ENCODE assay signal across 8 cellular contexts in the genomic region with DNA sequence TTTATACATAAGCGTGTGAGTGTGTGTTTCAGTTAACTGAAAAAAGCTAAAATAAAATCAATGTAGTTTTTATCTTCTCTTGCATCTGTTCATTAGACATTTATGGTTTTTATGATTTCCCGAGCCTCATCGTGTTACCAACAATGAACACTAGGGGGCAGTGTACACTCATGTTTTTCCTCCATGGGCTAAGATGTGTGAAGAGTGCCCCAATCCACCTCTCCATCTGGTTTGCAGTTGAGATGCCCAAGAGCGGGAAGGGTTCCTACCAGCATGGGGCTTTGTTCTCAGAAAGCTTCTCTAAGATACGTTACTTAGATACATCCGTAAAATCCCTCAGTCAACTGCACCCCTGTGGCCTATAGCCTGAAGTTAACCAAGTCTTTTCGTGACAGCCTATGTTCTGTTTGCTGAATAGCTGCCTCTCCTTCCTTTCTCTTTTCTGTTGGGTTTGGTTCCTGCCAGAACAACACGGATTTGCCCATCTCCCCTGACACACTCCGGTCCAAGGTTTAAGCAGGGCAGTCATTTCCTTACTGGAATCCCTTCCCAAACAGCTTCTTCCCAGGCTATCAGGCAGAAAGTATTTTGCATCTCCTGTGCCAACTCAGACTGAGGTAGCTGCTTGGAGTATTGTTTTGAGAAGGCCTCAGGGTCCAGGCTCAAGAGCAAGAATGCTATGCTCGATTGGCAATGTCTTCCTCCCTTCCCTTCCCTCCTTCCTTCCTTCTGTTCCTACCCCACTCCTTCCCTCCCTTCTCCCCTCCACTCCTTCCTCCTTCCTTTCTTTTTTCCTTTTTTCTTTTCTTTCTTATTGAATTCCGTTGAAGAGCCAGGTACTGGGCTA. TPM values are rescaled to one million over a fixed set of nuclear protein-coding genes. Genes with fewer than 3 reads are reported as not detected.
A peak's percentile ranks its signal among the peaks of the same experiment; 100 is the strongest.
DNase-seq lines count a peak whose midpoint lies in the region; ATAC-seq and TF ChIP-seq lines count a peak whose summit lies in the region.

No MANE protein-coding gene starts in this region.

- POLR2A ChIA-PET in OCI-LY7 (lab: Charles Lee): interaction anchor here (0.6 to 3.5 kb wide), 4 partner anchors 9 to 595 kb away, joined by 3 to 21 read pairs (median 4); partner anchors contain the start of gene ELAC2

- H2BK120ac ChIP-seq in H9 (ENCODE audit: low read depth, low read length, poor library complexity, severe bottlenecking): no peak overlapping the region

- peaks cover 2 to 5% of the 10 kb centered on the region in 2 experiments; a peak in 3 of 5 replicates for H3K9me3 Mint-ChIP-seq in H9
- peaks cover 9% of the 10 kb centered on the region for H3K9me3 Mint-ChIP-seq in activated naive CD4-positive, alpha-beta T cell treated with anti-CD3 and anti-CD28 coated beads for 36 hours

- H2AFZ ChIP-seq in H9 (ENCODE audit: low read length) (no peak overlapping the region), OCI-LY7 (ENCODE audit: low read length) (peak overlapping the region; percentile 88; the same call in 1 of the 2 replicates)

- no peak overlapping the region for H3K18ac ChIP-seq in H9 (ENCODE audit: insufficient read length, low read depth, low read length)

- H4K8ac ChIP-seq in H9 (replicated peaks; ENCODE audit: insufficient read length, low read depth, low read length): no peak overlapping the region

- no CpG with 5 or more reads among the region's 11 CpGs for WGBS in H9 (ENCODE audit: extremely low coverage, insufficient read length, low lambda C conversion rate)

- no peak overlapping the region for H2BK5ac ChIP-seq in H9 (ENCODE audit: insufficient read length, low read length)

- DNase-seq in D341Med (ENCODE audit: low spot score) (peak; percentile 49), H9 (peak; percentile 64), OCI-LY7 (ENCODE audit: low spot score) (peak; percentile 62), head of caudate nucleus (peak in 30 of 42 donors; percentile 7 to 78 (median 49)), retina (peak; percentile 72)
- DNase-seq in activated naive CD4-positive, alpha-beta T cell treated with anti-CD3 and anti-CD28 coated beads for 36 hours: peak; percentile 72

- H3K4me1 ChIP-seq in H9 (ENCODE audit: insufficient read depth, low read length): no peaks in the 10 kb centered on the region
- H3K4me1 ChIP-seq in OCI-LY7 (ENCODE audit: insufficient read depth, low read length, poor library complexity, severe bottlenecking): no peaks in the 10 kb centered on the region

- H3K4me2 ChIP-seq in H9 (ENCODE audit: insufficient read depth, insufficient read length, low read length): no peak overlapping the region
- no peak overlapping the region for H3K4me2 ChIP-seq in OCI-LY7 (ENCODE audit: low read length)

- no peaks in the 10 kb centered on the region for H4K20me1 ChIP-seq in H9 (ENCODE audit: control insufficient read depth, insufficient read depth, insufficient read length)
- no peaks in the 10 kb centered on the region for H4K20me1 ChIP-seq in OCI-LY7 (ENCODE audit: insufficient read depth, low read length)

- H3K27ac ChIP-seq in H9 (ENCODE audit: insufficient read length, low read depth, low read length): no peak overlapping the region
- H3K27ac ChIP-seq in OCI-LY7 (ENCODE audit: low read depth, low read length, poor library complexity, severe bottlenecking): no peak overlapping the region

- no peaks in the 10 kb centered on the region for H3K9me2 ChIP-seq in OCI-LY7 (ENCODE audit: insufficient read depth, low read length)

- H3T11ph ChIP-seq in H9 (ENCODE audit: low read length): no peak overlapping the region

- H3K9ac ChIP-seq in H9 (ENCODE audit: extremely low read depth, insufficient read length, low read length): no peak overlapping the region

- intact Hi-C loops in OCI-LY7 (cut with micrococcal nuclease; ENCODE audit: unreplicated experiment) (no loop called here), head of caudate nucleus (cut with DNase I) (no loop called here)
- intact Hi-C loops in activated naive CD4-positive, alpha-beta T cell treated with anti-CD3 and anti-CD28 coated beads for 36 hours (cut with micrococcal nuclease): loop anchor here (2.0 to 5.0 kb wide), 4 partner anchors 307 to 1896 kb away; partner anchors contain the start of gene HS3ST3B1

- H3K23ac ChIP-seq in H9 (ENCODE audit: insufficient read length, low read depth, low read length): no peak overlapping the region

- no peaks in the 10 kb centered on the region for H3K79me2 ChIP-seq in H9 (ENCODE audit: insufficient read depth, low read length)
- no peaks in the 10 kb centered on the region for H3K79me2 ChIP-seq in OCI-LY7 (ENCODE audit: insufficient read depth, low read depth, low read length)

- H3K4me3 Mint-ChIP-seq in H9: no peak overlapping the region
- no peak overlapping the region for H3K4me3 Mint-ChIP-seq in activated naive CD4-positive, alpha-beta T cell treated with anti-CD3 and anti-CD28 coated beads for 36 hours

- H2AK5ac ChIP-seq in H9 (ENCODE audit: insufficient read length, low read length): no peak overlapping the region

- H3K79me1 ChIP-seq in H9 (ENCODE audit: insufficient read depth, low read depth, low read length, poor library complexity, severe bottlenecking): no peaks in the 10 kb centered on the region

- H3K56ac ChIP-seq in H9 (ENCODE audit: insufficient read length, low read depth, low read length): no peak overlapping the region

- H2BK20ac ChIP-seq in H9 (ENCODE audit: low read depth, low read length, poor library complexity, severe bottlenecking): no peak overlapping the region

- no TSS peak for BruUV-seq in OCI-LY7 (replicated peaks; lab: Mats Ljungman, UMichigan)

- H3K36me3 ChIP-seq in OCI-LY7 (ENCODE audit: insufficient read depth, low read length): no peaks in the 10 kb centered on the region

- H2BK15ac ChIP-seq in H9 (ENCODE audit: low read depth, low read length): no peak overlapping the region

- peaks cover 12 to 14% of the 10 kb centered on the region in 2 experiments; a peak in 3 of 4 replicates for H3K4me1 Mint-ChIP-seq in H9
- peaks cover 11% of the 10 kb centered on the region for H3K4me1 Mint-ChIP-seq in activated naive CD4-positive, alpha-beta T cell treated with anti-CD3 and anti-CD28 coated beads for 36 hours (ENCODE audit: low read depth)

- H3K4me3 ChIP-seq in OCI-LY7 (ENCODE audit: low read depth, low read length, poor library complexity, severe bottlenecking): no peak overlapping the region

- ATAC-seq in GM21529 (IDR thresholded peaks at IDR 0.05; ENCODE audit: unreplicated experiment) (no peak), HG02588 (IDR thresholded peaks at IDR 0.05; ENCODE audit: unreplicated experiment) (no peak)

- CTCF ChIA-PET in OCI-LY7 (lab: Charles Lee; ENCODE audit: unreplicated experiment): interaction anchor here (2.2 kb wide), 1 partner anchor 12 kb away, joined by 10 read pairs; the partner anchor contains the start of gene ELAC2
- CTCF ChIA-PET in activated naive CD4-positive, alpha-beta T cell treated with anti-CD3 and anti-CD28 coated beads for 36 hours (lab: Charles Lee): interaction anchor here (0.5 to 6.1 kb wide), 26 partner anchors 10 to 1896 kb away, joined by 3 to 100 read pairs (median 4); partner anchors contain the start of gene ELAC2

- H2BK12ac ChIP-seq in H9 (ENCODE audit: insufficient read length, low read depth, low read length): no peak overlapping the region

- H3K27ac Mint-ChIP-seq in H9: no peak overlapping the region
- peak overlapping the region; percentile 25 for H3K27ac Mint-ChIP-seq in activated naive CD4-positive, alpha-beta T cell treated with anti-CD3 and anti-CD28 coated beads for 36 hours

- no peak overlapping the region for H4K91ac ChIP-seq in H9 (ENCODE audit: insufficient read length, low read depth, low read length)

- no peaks in the 10 kb centered on the region for H3K23me2 ChIP-seq in H9 (ENCODE audit: insufficient read length, low read depth, low read length, poor library complexity, severe bottlenecking)

- H3K27me3 Mint-ChIP-seq in H9 (ENCODE audit: low read depth): no peaks in the 10 kb centered on the region
- H3K27me3 Mint-ChIP-seq in activated naive CD4-positive, alpha-beta T cell treated with anti-CD3 and anti-CD28 coated beads for 36 hours (ENCODE audit: low read depth): no peaks in the 10 kb centered on the region

- H3K4ac ChIP-seq in H9 (ENCODE audit: low read depth, low read length): no peak overlapping the region

- H3K9me3 ChIP-seq in H9 (ENCODE audit: control insufficient read depth, low read depth, low read length) (peaks cover 3% of the 10 kb centered on the region), OCI-LY7 (ENCODE audit: low read length) (no peaks in the 10 kb centered on the region)

- H3K27me3 ChIP-seq in H9 (ENCODE audit: insufficient read depth, low read length): no peaks in the 10 kb centered on the region

- H3K36me3 Mint-ChIP-seq in H9 (ENCODE audit: insufficient read depth in 1 of 3, low read depth in 3 of 3): no peaks in the 10 kb centered on the region
- no peaks in the 10 kb centered on the region for H3K36me3 Mint-ChIP-seq in activated naive CD4-positive, alpha-beta T cell treated with anti-CD3 and anti-CD28 coated beads for 36 hours (ENCODE audit: low read depth)

- no peak overlapping the region for H3K14ac ChIP-seq in H9 (ENCODE audit: insufficient read depth, low read length)

- TF ChIP-seq CTCF in H9 (conservative IDR thresholded peaks at IDR 0.05) (peak; percentile 88), OCI-LY7 (conservative IDR thresholded peaks at IDR 0.05; ENCODE audit: low read length) (peak; percentile 93)

- no peak overlapping the region for H4K5ac ChIP-seq in H9 (ENCODE audit: insufficient read length, low read depth, low read length)

RNA-seq across cellular contexts. Expression of gene ELAC2, which starts 12.9 kb away (rescaled TPM):
- total RNA-seq in H9 (2021) (87.2 and 90.7 TPM in 2 replicates), OCI-LY7 (2022) (90.7 and 98.8 TPM in 2 replicates)
- 127 and 130 TPM in 2 replicates for total RNA-seq in OCI-LY7 (2014; rRNA removed; shearing (Covaris generic))
- total RNA-seq in activated naive CD4-positive, alpha-beta T cell treated with anti-CD3 and anti-CD28 coated beads for 36 hours: 10 to 100 TPM; 74.1 to 75.9 TPM
